Comparison of ENCODE assay signal across 31 cellular contexts in genomic region chrX:85345523-85345922, GRCh38. TPM values are rescaled to one million over a fixed set of nuclear protein-coding genes. Genes with fewer than 3 reads are reported as not detected.
"Had no signal": no experiment of that assay in that cellular context is flagged by ENCODE, and none has a peak within 500 bp of the region (broad histone marks: within the 10 kb centered on the region; RNA-seq: fewer than 3 reads in every experiment).

No MANE protein-coding gene starts in this region.

- H3K27me3 ChIP-seq: neutrophil, spleen, suprapubic skin, testis, tibial artery, transverse colon, upper lobe of right lung, uterus had no signal

- H3K27ac ChIP-seq: neutrophil, parathyroid adenoma, psoas muscle, skin epidermis, spleen, suprapubic skin, testis, tibial artery, transverse colon, upper lobe of right lung, uterus had no signal

- H3K4me1 ChIP-seq: parathyroid adenoma, psoas muscle, spleen, suprapubic skin, testis, tibial artery, transverse colon, upper lobe of right lung, uterus had no signal

- DNase-seq: naive thymus-derived CD8-positive, alpha-beta T cell; nephron progenitor cell; nucleus accumbens; posterior cingulate gyrus; psoas muscle; right cardiac atrium; spleen; stimulated activated CD4-positive, alpha-beta T cell treated with anti-CD3 and anti-CD28 coated beads, Interleukin-12 subunit alpha, Interleukin-12 subunit beta, amount 100 ng/mL, for 4 hours; stimulated activated CD4-positive, alpha-beta T cell treated with anti-CD3 and anti-CD28 coated beads, Interleukin-1b, Interleukin-23, amount 100 ng/mL, for 48 hours; stimulated activated CD4-positive, alpha-beta T cell treated with anti-CD3 and anti-CD28 coated beads, Interleukin-4, amount 100 ng/mL, for 1 hour; stimulated activated CD4-positive, alpha-beta T cell treated with anti-CD3 and anti-CD28 coated beads, Interleukin-4, amount 100 ng/mL, for 4 hours; stimulated activated CD8-positive, alpha-beta memory T cell treated with anti-CD3 and anti-CD28 coated beads, Interleukin-4, amount 100 ng/mL, for 48 hours; stimulated activated naive CD4-positive, alpha-beta T cell; stimulated activated naive CD8-positive, alpha-beta T cell treated with anti-CD3 and anti-CD28 coated beads, Interleukin-15, amount 100 ng/mL, for 72 hours; stimulated activated naive CD8-positive, alpha-beta T cell treated with anti-CD3 and anti-CD28 coated beads, Interleukin-15, Interleukin-2, amounts not matched to agents 100 U/mL and 50 U/mL, for 24 hours; substantia nigra; testis; tibial artery; transverse colon; upper lobe of right lung; uterus had no signal

- H3K9ac ChIP-seq: parathyroid adenoma had no signal

- H2AFZ ChIP-seq: parathyroid adenoma had no signal

- H3K4me2 ChIP-seq: smooth muscle cell had no signal

- H3K79me2 ChIP-seq: parathyroid adenoma had no signal

- H3K9me3 ChIP-seq: neutrophil, psoas muscle, spleen, suprapubic skin, testis, tibial artery, transverse colon, upper lobe of right lung, uterus had no signal

- ATAC-seq: naive thymus-derived CD8-positive, alpha-beta T cell; natural killer cell treated with Interleukin-12 subunit alpha and Interleukin-12 subunit beta and Interleukin-15 and Interleukin-18, amount 100 ng/mL, for 72 hours; psoas muscle; right cardiac atrium; sciatic nerve; stimulated activated memory B cell treated with anti-CD40 and anti-IgM and Interleukin-4, amounts not matched to agents 10 μg/mL and 1 μg/mL and 100 μg/mL, for 72 hours; stimulated activated naive CD8-positive, alpha-beta T cell treated with anti-CD3 and anti-CD28 coated beads, Interleukin-15, amount 100 ng/mL, for 72 hours; stimulated activated naive CD8-positive, alpha-beta T cell treated with anti-CD3 and anti-CD28 coated beads, Interleukin-15, Interleukin-2, amounts not matched to agents 100 U/mL and 50 U/mL, for 24 hours; upper lobe of right lung had no signal

- H3K4me3 ChIP-seq: psoas muscle, skin epidermis, smooth muscle cell, spleen, suprapubic skin, testis, tibial artery, transverse colon, upper lobe of right lung, uterus had no signal

- H3K36me3 ChIP-seq: neutrophil, spleen, suprapubic skin, tibial artery, transverse colon, upper lobe of right lung, uterus had no signal

RNA-seq across cellular contexts. Expression of gene POF1B, which starts 33.9 kb away (rescaled TPM):
- total RNA-seq: naive thymus-derived CD8-positive, alpha-beta T cell; natural killer cell treated with Interleukin-12 subunit alpha and Interleukin-12 subunit beta and Interleukin-15 and Interleukin-18, amount 100 ng/mL, for 72 hours; neural crest cell; osteocyte had no signal
- polyA plus RNA-seq: naive thymus-derived CD8-positive, alpha-beta T cell had no signal
